ENCODE assay signal across 1 cellular context in genomic region chr11:124915541-124916369, GRCh38.
TF ChIP-seq lines count a peak whose summit lies in the region.

No MANE protein-coding gene starts in this region.

TF ChIP-seq in K562, 482 proteins besides CTCF, POLR2A, EP300 and RAD21:
- TF ChIP-seq ZNF785 (CRISPR knock-in tag; IDR thresholded peaks at IDR 0.05) (no peak), FOSL1 (tag; conservative IDR thresholded peaks at IDR 0.05) (peak; percentile 46; the same call in 1 of the 2 replicates)
- TF ChIP-seq, protein P1, sequence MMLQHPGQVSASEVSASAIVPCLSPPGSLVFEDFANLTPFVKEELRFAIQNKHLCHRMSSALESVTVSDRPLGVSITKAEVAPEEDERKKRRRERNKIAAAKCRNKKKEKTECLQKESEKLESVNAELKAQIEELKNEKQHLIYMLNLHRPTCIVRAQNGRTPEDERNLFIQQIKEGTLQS (IDR thresholded peaks at IDR 0.05) = 0 out of 2 replicates have a peak, but pooled peaks have one; percentile 37
- TF ChIP-seq, protein P1 (CRISPR knock-in tag; conservative IDR thresholded peaks at IDR 0.05) = no peak
